8 cellular contexts compared by ENCODE assay signal in the genomic region with DNA sequence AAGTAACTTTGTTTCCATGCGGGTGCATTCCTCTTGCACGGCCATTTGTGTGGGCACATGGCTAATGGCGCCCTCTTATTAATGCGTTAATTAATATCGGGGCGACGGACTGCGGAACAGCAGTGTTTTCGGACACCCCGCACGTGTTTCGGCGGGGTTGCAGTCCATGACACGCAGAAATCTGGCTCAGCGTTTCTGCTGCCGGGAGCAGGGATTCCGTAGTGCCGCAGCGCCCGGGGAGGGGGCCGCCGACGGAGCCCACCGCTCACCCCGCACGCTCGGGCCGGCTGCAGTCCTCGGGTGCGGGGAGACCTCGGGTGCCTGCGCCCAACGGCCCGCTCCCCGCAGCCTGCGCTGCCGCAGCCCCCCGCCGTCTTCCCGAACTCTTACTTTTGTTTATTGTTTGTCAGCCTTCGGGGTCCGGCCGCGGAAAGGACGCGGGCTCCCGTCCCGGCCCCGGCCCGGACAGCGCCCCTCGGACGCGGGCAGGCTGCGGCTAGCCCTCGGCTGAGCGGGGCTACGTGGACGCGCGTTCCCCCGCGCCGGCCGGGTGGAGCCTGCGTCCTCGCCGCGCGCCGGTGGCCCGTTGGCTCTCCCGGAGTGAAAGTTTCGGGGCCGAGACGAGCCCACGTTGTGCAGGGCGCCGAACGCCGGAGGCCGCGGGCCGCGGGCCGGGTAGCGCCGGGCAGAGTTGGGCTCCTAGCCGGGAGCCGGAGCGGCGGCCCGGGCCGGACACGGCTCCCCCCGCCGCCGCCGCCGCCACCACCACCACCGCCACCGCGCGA. TPM values are rescaled to one million over a fixed set of nuclear protein-coding genes. Genes with fewer than 3 reads are reported as not detected.
DNase-seq lines count a peak whose midpoint lies in the region; ATAC-seq and TF ChIP-seq lines count a peak whose summit lies in the region.

No MANE protein-coding gene starts in this region.

- peak; percentile 35 for DNase-seq in GM23338 (ENCODE audit: low spot score)
- peak; percentile 15 for DNase-seq in SW480 (ENCODE audit: low spot score)
- no peak for DNase-seq in central memory CD8-positive, alpha-beta T cell (ENCODE audit: low spot score in 2 of 2)
- DNase-seq in kidney tubule cell (ENCODE audit: low spot score) = peak; percentile 44
- DNase-seq in stimulated activated CD4-positive, alpha-beta T cell treated with anti-CD3 and anti-CD28 coated beads, Interleukin-1b, Interleukin-23, amount 100 ng/mL, for 48 hours = peak; percentile 7
- DNase-seq in NOMO-1 (lab: John Stamatoyannopoulos, UW; ENCODE audit: unreplicated experiment in 2 of 2) = no peak

- H3K4me1 ChIP-seq in GM23338 (ENCODE audit: insufficient read depth) = peaks cover 51% of the 10 kb centered on the region

- H3K9me2 ChIP-seq in GM23338 (ENCODE audit: insufficient read depth) = no peaks in the 10 kb centered on the region

- peaks cover 8% of the 10 kb centered on the region; the same call in 1 of the 2 replicates for H4K20me1 ChIP-seq in GM23338 (replicated peaks; ENCODE audit: insufficient read depth)

- H3K27ac Mint-ChIP-seq in GM23338 = no peak overlapping the region
- H3K27ac Mint-ChIP-seq in central memory CD8-positive, alpha-beta T cell (ENCODE audit: low read depth) = peak overlapping the region; percentile 78

- peak overlapping the region; percentile 23; the same call in 1 of the 2 replicates for H2AFZ ChIP-seq in GM23338

- H3K36me3 Mint-ChIP-seq in GM23338 (ENCODE audit: low read depth) = peaks cover 3% of the 10 kb centered on the region; the same call in 1 of the 3 replicates
- peaks cover 4% of the 10 kb centered on the region for H3K36me3 Mint-ChIP-seq in central memory CD8-positive, alpha-beta T cell (ENCODE audit: insufficient read depth)

- H3K27me3 Mint-ChIP-seq in GM23338 (ENCODE audit: insufficient read depth, low read depth, poor library complexity) = peaks cover 57% of the 10 kb centered on the region
- no peaks in the 10 kb centered on the region for H3K27me3 Mint-ChIP-seq in central memory CD8-positive, alpha-beta T cell

- ATAC-seq in GM23338 (peak; percentile 35), GM19023 (IDR thresholded peaks at IDR 0.05; ENCODE audit: unreplicated experiment) (no peak), HG02884 (IDR thresholded peaks at IDR 0.05; ENCODE audit: unreplicated experiment) (no peak)
- peak; percentile 18 for ATAC-seq in central memory CD8-positive, alpha-beta T cell (replicated peaks; ENCODE audit: extremely low read depth, poor library complexity, severe bottlenecking)

- TF ChIP-seq CTCF in GM23338 (conservative IDR thresholded peaks at IDR 0.05; ENCODE audit: low read depth in 2 of 2) = no peak

- peaks cover 2% of the 10 kb centered on the region; the same call in 2 of the 3 replicates for H3K9me3 Mint-ChIP-seq in GM23338
- H3K9me3 Mint-ChIP-seq in central memory CD8-positive, alpha-beta T cell = no peaks in the 10 kb centered on the region

- peak overlapping the region; percentile 87 for H3K4me2 ChIP-seq in GM23338

- no peaks in the 10 kb centered on the region for H3K36me3 ChIP-seq in GM23338 (ENCODE audit: insufficient read depth)

- H3K27ac ChIP-seq in GM23338 (ENCODE audit: low read depth) = no peak overlapping the region

- H3K4me3 Mint-ChIP-seq in GM23338 = peak overlapping the region; percentile 90
- peak overlapping the region; percentile 91 for H3K4me3 Mint-ChIP-seq in central memory CD8-positive, alpha-beta T cell

- H3K4me3 ChIP-seq in GM23338 = peak overlapping the region; percentile 58

- peaks cover 88% of the 10 kb centered on the region for H3K27me3 ChIP-seq in GM23338 (ENCODE audit: insufficient read depth)

- no peaks in the 10 kb centered on the region; the same call in 1 of the 2 replicates for H3K79me2 ChIP-seq in GM23338 (replicated peaks; ENCODE audit: insufficient read depth)

- peaks cover 39% of the 10 kb centered on the region for H3K4me1 Mint-ChIP-seq in GM23338
- peaks cover 36% of the 10 kb centered on the region for H3K4me1 Mint-ChIP-seq in central memory CD8-positive, alpha-beta T cell

- 0 out of 2 replicates have a peak, but pooled peaks cover 6% of the 10 kb centered on the region for H3F3A ChIP-seq in GM23338 (replicated peaks; ENCODE audit: low read depth)

TF ChIP-seq in GM23338, 12 proteins besides CTCF, POLR2A, EP300 and RAD21:
- TF ChIP-seq EZH2 (IDR thresholded peaks at IDR 0.05; ENCODE audit: low read depth, unreplicated experiment) = peak; percentile 56
- no peak for TF ChIP-seq ETS1 (IDR thresholded peaks at IDR 0.05)
- TF ChIP-seq ZNF331 (CRISPR knock-in tag; IDR thresholded peaks at IDR 0.05; ENCODE audit: low read depth) = no peak
- no peak for TF ChIP-seq POLR2AphosphoS5 (IDR thresholded peaks at IDR 0.05; ENCODE audit: low read depth)
- no peak for TF ChIP-seq JUNB (IDR thresholded peaks at IDR 0.05; ENCODE audit: unreplicated experiment)
- TF ChIP-seq NANOG (IDR thresholded peaks at IDR 0.05; ENCODE audit: borderline replicate concordance) = no peak
- TF ChIP-seq EZH2phosphoT487 (IDR thresholded peaks at IDR 0.05; ENCODE audit: unreplicated experiment) = peak; percentile 55
- TF ChIP-seq CREB1 (CRISPR knock-in tag; IDR thresholded peaks at IDR 0.05; ENCODE audit: low read depth) = no peak

RNA-seq across cellular contexts. Expression of gene NFIA, which starts 0.8 kb away (rescaled TPM):
- total RNA-seq in GM23338 (2014; rRNA removed; shearing (Covaris generic)) = 0.97 and 2.5 TPM in 2 replicates
- polyA plus RNA-seq in GM23338 (2016; fragmentation: Nextera tagmentation; extraction: Ambion mirVana) = 2.1 and 2.3 TPM in 2 replicates

Comparison
In these comparisons a context has a peak if more than half of its experiments do, and no peak if none do; other contexts are left out.
1. ATAC-seq: peak in GM23338 (single experiment) and central memory CD8-positive, alpha-beta T cell (single experiment); none in GM19023 (single experiment) and HG02884 (single experiment).
2. DNase-seq: peak in GM23338 (single experiment), SW480 (single experiment), kidney tubule cell (single experiment) and stimulated activated CD4-positive, alpha-beta T cell treated with anti-CD3 and anti-CD28 coated beads, Interleukin-1b, Interleukin-23, amount 100 ng/mL, for 48 hours (single experiment); none in central memory CD8-positive, alpha-beta T cell (0 of 2) and NOMO-1 (0 of 2).